Comparison of ENCODE assay signal across 8 cellular contexts in genomic region chr12:27013606-27014084, GRCh38. TPM values are rescaled to one million over a fixed set of nuclear protein-coding genes. Genes with fewer than 3 reads are reported as not detected.
DNase-seq lines count a peak whose midpoint lies in the region; ATAC-seq and TF ChIP-seq lines count a peak whose summit lies in the region.

No MANE protein-coding gene starts in this region.

- peak overlapping the region; percentile 84 for H3K4me3 Mint-ChIP-seq in mesothelial cell of epicardium
- H3K4me3 Mint-ChIP-seq in type B pancreatic cell, result peak overlapping the region; percentile 96

- DNase-seq in BJ (ENCODE audit: low read depth), result no peak
- DNase-seq in RPMI8226, result peak; percentile 33
- no peak for DNase-seq in effector memory CD4-positive, alpha-beta T cell
- DNase-seq in mesothelial cell of epicardium (ENCODE audit: low spot score in 2 of 2, unreplicated experiment in 2 of 2), result no peak
- no peak for DNase-seq in type B pancreatic cell (ENCODE audit: extremely low spot score, unreplicated experiment)
- no peak for DNase-seq in dedifferentiated amniotic fluid mesenchymal stem cell (ENCODE audit: extremely low spot score)

- no peaks in the 10 kb centered on the region for H3K36me3 Mint-ChIP-seq in mesothelial cell of epicardium
- H3K36me3 Mint-ChIP-seq in type B pancreatic cell, result peaks cover 8% of the 10 kb centered on the region

- H3K27ac ChIP-seq in effector memory CD4-positive, alpha-beta T cell (ENCODE audit: insufficient read depth, low read length, poor library complexity, severe bottlenecking), result peak overlapping the region; percentile 89

- peak overlapping the region; percentile 89 for H3K4me3 ChIP-seq in BJ (ENCODE audit: low read depth, low read length)
- H3K4me3 ChIP-seq in effector memory CD4-positive, alpha-beta T cell (ENCODE audit: insufficient read depth, low read depth, low read length, poor library complexity, severe bottlenecking), result peak overlapping the region; percentile 88

- no peaks in the 10 kb centered on the region for H3K9me3 ChIP-seq in effector memory CD4-positive, alpha-beta T cell (ENCODE audit: control insufficient read depth, low read length)

- H3K27me3 Mint-ChIP-seq in mesothelial cell of epicardium (ENCODE audit: low read depth) (no peaks in the 10 kb centered on the region), type B pancreatic cell (no peaks in the 10 kb centered on the region)

- POLR2A ChIA-PET in BJ (lab: Charles Lee), result interaction anchor here (0.6 kb wide), 1 partner anchor 13 kb away, joined by 6 read pairs; no protein-coding TSS in a partner anchor

- peak; percentile 9 for ATAC-seq in GM18519 (IDR thresholded peaks at IDR 0.05; ENCODE audit: low FRiP score, unreplicated experiment)
- ATAC-seq in HG03025 (IDR thresholded peaks at IDR 0.05; ENCODE audit: low FRiP score, unreplicated experiment), result peak; percentile 30

- CTCF ChIA-PET in BJ (lab: Yijun Ruan, JAX), result interaction anchor here (0.7 to 4.9 kb wide), 23 partner anchors 9 to 310 kb away, joined by 3 to 67 read pairs (median 4); partner anchors contain the start of gene MED21

- H3K4me1 Mint-ChIP-seq in mesothelial cell of epicardium (peaks cover 62% of the 10 kb centered on the region), type B pancreatic cell (ENCODE audit: unreplicated experiment) (no peaks in the 10 kb centered on the region)

- no peaks in the 10 kb centered on the region for H3K36me3 ChIP-seq in BJ (ENCODE audit: control insufficient read depth, insufficient read depth, low read length)
- no peaks in the 10 kb centered on the region for H3K36me3 ChIP-seq in effector memory CD4-positive, alpha-beta T cell (ENCODE audit: control insufficient read depth, insufficient read depth, low read length)

- peak overlapping the region; percentile 96 for H3K27ac Mint-ChIP-seq in mesothelial cell of epicardium
- H3K27ac Mint-ChIP-seq in type B pancreatic cell, result peak overlapping the region; percentile 92

- TF ChIP-seq CTCF in BJ (IDR thresholded peaks at IDR 0.05; ENCODE audit: insufficient read depth, low read depth, low read length) (no peak), mesothelial cell of epicardium (IDR thresholded peaks at IDR 0.05; ENCODE audit: unreplicated experiment) (no peak), type B pancreatic cell (conservative IDR thresholded peaks at IDR 0.05) (no peak)

- H3K9me3 Mint-ChIP-seq in mesothelial cell of epicardium (no peaks in the 10 kb centered on the region), type B pancreatic cell (no peaks in the 10 kb centered on the region)

- no peaks in the 10 kb centered on the region for H3K27me3 ChIP-seq in BJ (ENCODE audit: control insufficient read depth, insufficient read depth, low read length)
- H3K27me3 ChIP-seq in effector memory CD4-positive, alpha-beta T cell (replicated peaks; ENCODE audit: control insufficient read depth, insufficient read depth, low read length, poor library complexity, severe bottlenecking), result no peaks in the 10 kb centered on the region

- H3K4me1 ChIP-seq in effector memory CD4-positive, alpha-beta T cell (ENCODE audit: control insufficient read depth, insufficient read depth, low read length, poor library complexity, severe bottlenecking), result peaks cover 23% of the 10 kb centered on the region

RNA-seq across cellular contexts. Expression of gene TM7SF3, which starts 0.5 kb away (rescaled TPM):
- polyA plus RNA-seq in BJ (2011; rRNA removed), result 75.2 and 111 TPM in 2 replicates
- 49.5 and 54.7 TPM in 2 replicates for polyA minus RNA-seq in BJ (2011; rRNA and poly(A)+ RNA removed)
- 60.9 to 70.5 TPM (median 67.8 TPM) in 3 replicates for total RNA-seq in mesothelial cell of epicardium
- 49.6 and 158 TPM in 2 replicates for total RNA-seq in type B pancreatic cell (ENCODE audit: low replicate concordance)

RNA-seq across cellular contexts. Expression of gene MED21, which starts 8.7 kb away (rescaled TPM):
- 34.6 and 61.5 TPM in 2 replicates for polyA plus RNA-seq in BJ (2011; rRNA removed)
- polyA minus RNA-seq in BJ (2011; rRNA and poly(A)+ RNA removed), result 44.2 and 75.5 TPM in 2 replicates
- total RNA-seq in mesothelial cell of epicardium, result 52.3 to 55.1 TPM (median 52.4 TPM) in 3 replicates
- total RNA-seq in type B pancreatic cell (ENCODE audit: low replicate concordance), result 48.2 and 102 TPM in 2 replicates
